In the genomic region with DNA sequence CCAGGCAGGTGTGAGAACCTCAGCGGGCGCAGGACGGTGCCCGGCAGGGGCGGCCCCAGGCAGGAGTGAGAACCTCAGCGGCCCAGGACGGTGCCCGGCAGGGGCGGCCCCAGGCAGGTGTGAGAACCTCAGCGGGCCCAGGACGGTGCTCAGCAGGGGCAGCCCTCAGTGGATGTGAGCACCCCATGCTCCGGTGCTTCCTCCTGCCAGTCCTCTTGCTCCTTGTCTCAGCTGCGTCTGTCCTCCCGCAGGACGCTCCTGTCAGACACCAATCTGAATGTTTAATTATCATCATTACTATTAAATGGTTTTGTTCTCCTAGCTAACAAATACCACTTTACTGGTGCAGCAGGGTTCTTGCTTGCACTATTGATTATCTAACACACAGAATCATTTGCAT, we compare ENCODE assay signal across 3 cellular contexts. TPM values are rescaled to one million over a fixed set of nuclear protein-coding genes. Genes with fewer than 3 reads are reported as not detected.
"Had no signal": no experiment of that assay in that cellular context is flagged by ENCODE, and none has a peak within 500 bp of the region (broad histone marks: within the 10 kb centered on the region; RNA-seq: fewer than 3 reads in every experiment).

No MANE protein-coding gene starts in this region.

RNA-seq across cellular contexts. Expression of a gene that starts 39.3 kb away (rescaled TPM):
- total RNA-seq: natural killer cell, spleen had no signal
- polyA plus RNA-seq: naive thymus-derived CD4-positive, alpha-beta T cell had no signal
